17 cellular contexts compared by ENCODE assay signal in the genomic region with DNA sequence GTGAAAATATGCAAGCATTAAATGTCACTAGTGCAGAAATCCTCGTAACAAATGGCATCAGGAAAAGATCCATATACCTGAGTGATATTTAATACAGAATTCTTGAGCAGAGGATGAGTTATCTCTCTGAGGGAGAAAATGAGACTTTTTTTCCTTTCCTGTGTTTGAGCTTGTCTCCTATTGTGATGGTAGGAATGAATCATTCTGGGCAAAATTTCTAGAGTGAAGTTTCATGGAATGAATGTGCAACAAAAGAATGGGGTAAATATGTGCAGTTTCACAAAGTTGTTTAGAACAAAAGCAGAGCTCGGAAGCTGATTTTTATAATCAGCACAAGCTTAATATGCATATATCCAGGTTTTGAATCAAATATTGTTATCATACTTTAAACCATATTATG. TPM values are rescaled to one million over a fixed set of nuclear protein-coding genes. Genes with fewer than 3 reads are reported as not detected.
DNase-seq lines count a peak whose midpoint lies in the region; ATAC-seq, FAIRE-seq and TF ChIP-seq lines count a peak whose summit lies in the region.
"Had no signal": no experiment of that assay in that cellular context is flagged by ENCODE, and none has a peak within 500 bp of the region (broad histone marks: within the 10 kb centered on the region; RNA-seq: fewer than 3 reads in every experiment).

No MANE protein-coding gene starts in this region.

- ATAC-seq in A549 = no peak
- ATAC-seq in GM23338 = no peak
- ATAC-seq in GM21619 (IDR thresholded peaks at IDR 0.05; ENCODE audit: unreplicated experiment) = no peak
- ATAC-seq: mucosa of descending colon had no signal

- no peak for TF ChIP-seq EP300 in A549 (IDR thresholded peaks at IDR 0.05)

- TF ChIP-seq POLR2A in A549 (IDR thresholded peaks at IDR 0.05; ENCODE audit: low read length) = no peak

- TF ChIP-seq RAD21 in A549 (conservative IDR thresholded peaks at IDR 0.05 in 1 of 2, IDR thresholded peaks at IDR 0.05 in 1 of 2) = no peak

- H3K4me1 ChIP-seq in A549 (peaks cover 65% of the 10 kb centered on the region), keratinocyte (ENCODE audit: control insufficient read depth, extremely low read depth, insufficient read depth, low read length) (peaks cover 38% of the 10 kb centered on the region), GM23338 (ENCODE audit: insufficient read depth) (peaks cover 19% of the 10 kb centered on the region)

- 0 out of 2 replicates have a peak, but pooled peaks cover 3% of the 10 kb centered on the region for H3F3A ChIP-seq in GM23338 (replicated peaks; ENCODE audit: low read depth)

- H3K36me3 ChIP-seq in keratinocyte (ENCODE audit: control insufficient read depth in 2 of 2, extremely low read depth in 1 of 2, insufficient read depth in 2 of 2, low read length in 2 of 2) (peaks cover 33 to 65% of the 10 kb centered on the region in 2 experiments), GM23338 (ENCODE audit: insufficient read depth) (peaks cover 52% of the 10 kb centered on the region)

- no peaks in the 10 kb centered on the region for H3K9me3 ChIP-seq in A549
- no peaks in the 10 kb centered on the region for H3K9me3 ChIP-seq in keratinocyte (ENCODE audit: control insufficient read depth, low read depth, low read length)
- H3K9me3 ChIP-seq: mucosa of descending colon had no signal

- H3K27me3 ChIP-seq in keratinocyte (ENCODE audit: control insufficient read depth, extremely low read depth, insufficient read depth, low read length) (no peaks in the 10 kb centered on the region), GM23338 (ENCODE audit: insufficient read depth) (no peaks in the 10 kb centered on the region)

- no peaks in the 10 kb centered on the region for H3K9me2 ChIP-seq in GM23338 (ENCODE audit: insufficient read depth)

- H3K27me3 Mint-ChIP-seq in GM23338 (ENCODE audit: insufficient read depth, low read depth, poor library complexity) = peaks cover 8% of the 10 kb centered on the region
- H3K27me3 Mint-ChIP-seq: dendritic cell treated with granulocyte-macrophage colony-stimulating factor and Interleukin-4, amounts not matched to agents 40 ng/mL and 50 ng/mL, for 4 days had no signal

- H3K79me2 ChIP-seq in keratinocyte (ENCODE audit: control insufficient read depth, insufficient read depth, low read length) (peaks cover 81% of the 10 kb centered on the region), GM23338 (replicated peaks; ENCODE audit: insufficient read depth) (peaks cover 60% of the 10 kb centered on the region)

- FAIRE-seq in A549 (lab: Jason Lieb, UNC) (no peak), keratinocyte (lab: Jason Lieb, UNC) (no peak)
- FAIRE-seq: frontal cortex, GM12892, islet of Langerhans had no signal

- H3K27ac Mint-ChIP-seq in GM23338 = no peak overlapping the region
- H3K27ac Mint-ChIP-seq: dendritic cell treated with granulocyte-macrophage colony-stimulating factor and Interleukin-4, amounts not matched to agents 40 ng/mL and 50 ng/mL, for 4 days had no signal

- no peaks in the 10 kb centered on the region for H3K9me3 Mint-ChIP-seq in GM23338
- H3K9me3 Mint-ChIP-seq: dendritic cell treated with granulocyte-macrophage colony-stimulating factor and Interleukin-4, amounts not matched to agents 40 ng/mL and 50 ng/mL, for 4 days had no signal

- POLR2A ChIA-PET in A549 (lab: Yijun Ruan, JAX) = no interaction called here

- H2AFZ ChIP-seq in keratinocyte (ENCODE audit: control insufficient read depth, low read length) (no peak overlapping the region), GM23338 (no peak overlapping the region)

- CTCF ChIA-PET in A549 (lab: Yijun Ruan, JAX) = interaction anchor here (1.6 to 2.5 kb wide), 2 partner anchors 19 to 121 kb away, joined by 3 to 12 read pairs; partner anchors contain the start of gene CITED4

- no peak overlapping the region for H3K4me3 Mint-ChIP-seq in GM23338
- H3K4me3 Mint-ChIP-seq: dendritic cell treated with granulocyte-macrophage colony-stimulating factor and Interleukin-4, amounts not matched to agents 40 ng/mL and 50 ng/mL, for 4 days had no signal

- no peak overlapping the region for H3K9ac ChIP-seq in keratinocyte (ENCODE audit: control insufficient read depth, extremely low read depth, insufficient read depth, low read length)

- H3K4me2 ChIP-seq in A549 (peak overlapping the region; percentile 93), keratinocyte (ENCODE audit: control insufficient read depth, extremely low read depth, insufficient read depth, low read depth, low read length) (peak overlapping the region; percentile 23), GM23338 (no peak overlapping the region)

- H3K4me3 ChIP-seq in A549 (peak overlapping the region; percentile 93), keratinocyte (ENCODE audit: control insufficient read depth in 2 of 3, extremely low read depth in 1 of 3, insufficient read depth in 2 of 3, low read depth in 1 of 3, low read length in 3 of 3) (no peak overlapping the region), GM23338 (no peak overlapping the region)
- H3K4me3 ChIP-seq: mucosa of descending colon had no signal

- peaks cover 18% of the 10 kb centered on the region for H3K4me1 Mint-ChIP-seq in GM23338

- H4K20me1 ChIP-seq in keratinocyte (ENCODE audit: control insufficient read depth, extremely low read depth, insufficient read depth, low read length) = peaks cover 16% of the 10 kb centered on the region
- H4K20me1 ChIP-seq in GM23338 (replicated peaks; ENCODE audit: insufficient read depth) = peaks cover 33% of the 10 kb centered on the region

- 66% methylated on average over 2 of the region's 2 CpGs for WGBS in A549 (ENCODE audit: missing lambda C conversion rate)

- no peaks in the 10 kb centered on the region for H3K9me1 ChIP-seq in keratinocyte (ENCODE audit: control insufficient read depth, extremely low read depth, insufficient read depth, low read length)

- no peak for TF ChIP-seq CTCF in A549 (IDR thresholded peaks at IDR 0.05)
- no peak for TF ChIP-seq CTCF in keratinocyte (optimal IDR thresholded peaks at IDR 0.05 in 1 of 3, IDR thresholded peaks at IDR 0.05 in 1 of 3, conservative IDR thresholded peaks at IDR 0.05 in 1 of 3; ENCODE audit: extremely low read depth in 1 of 3, insufficient read depth in 2 of 3, low read length in 3 of 3)
- TF ChIP-seq CTCF in GM23338 (conservative IDR thresholded peaks at IDR 0.05; ENCODE audit: low read depth in 2 of 2) = no peak

- peak overlapping the region; percentile 99 to 100; a peak in 3 of 6 replicates for H3K27ac ChIP-seq in A549
- H3K27ac ChIP-seq in keratinocyte (ENCODE audit: control insufficient read depth, insufficient read depth, low read length) = no peak overlapping the region
- no peak overlapping the region for H3K27ac ChIP-seq in GM23338 (ENCODE audit: low read depth)

- dilution Hi-C loops in keratinocyte (cut with MboI; ENCODE audit: extremely low pct_ligation_motif_present, low sequenced_read_pairs) = no loop called here

- H3K36me3 Mint-ChIP-seq in GM23338 (ENCODE audit: low read depth) = peaks cover 69% of the 10 kb centered on the region

- DNase-seq in A549 (ENCODE audit: low read depth in 1 of 2, low spot score in 1 of 2) = no peak
- DNase-seq in GM03348 (ENCODE audit: low spot score) = peak; percentile 51
- DNase-seq in astrocyte of the hippocampus (ENCODE audit: low read depth, low spot score) = peak; percentile 65
- DNase-seq in keratinocyte (ENCODE audit: low read depth, low spot score) = no peak
- no peak for DNase-seq in NK-92 treated with Interleukin-12 subunit alpha and Interleukin-12 subunit beta, amount 100 ng/mL, for 24 hours (lab: John Stamatoyannopoulos, UW)
- no peak for DNase-seq in GM23338 (ENCODE audit: low spot score)
- DNase-seq in NCI-H524 treated with DMSO at 0.1 percent for 48 hours (lab: John Stamatoyannopoulos, UW) = no peak
- DNase-seq: activated gamma-delta T cell treated with Interleukin-2 at 50 U/mL for 16 hours; mucosa of descending colon; posterior cingulate gyrus; stimulated activated CD4-positive, alpha-beta T cell treated with anti-CD3 and anti-CD28 coated beads, Interleukin-1b, Interleukin-23, amount 100 ng/mL, for 48 hours; stimulated activated CD8-positive, alpha-beta memory T cell treated with anti-CD3 and anti-CD28 coated beads, Interleukin-4, amount 100 ng/mL, for 48 hours had no signal

RNA-seq across cellular contexts. Expression of gene CTPS1, which starts 4.6 kb away (rescaled TPM):
- polyA plus RNA-seq in A549 (2011; rRNA removed) (145 and 181 TPM in 2 replicates), A549 (2017; fragmentation: RNase III; extraction: RNeasy Plus Mini Kit Qiagen cat#74134 plus additional on column Dnase treatment) (159 to 169 TPM (median 159 TPM) in 3 replicates), keratinocyte (21.3 to 81.1 TPM (median 43.3 TPM) in 3 replicates), GM23338 (2016; fragmentation: Nextera tagmentation; extraction: Ambion mirVana) (30.6 and 31.8 TPM in 2 replicates)
- 75.4 and 77.9 TPM in 2 replicates for polyA plus RNA-seq in A549 (2012; cell fraction: cytosol; rRNA removed)
- polyA plus RNA-seq in A549 (2012; cell fraction: nucleus; rRNA removed) = 113 and 172 TPM in 2 replicates
- 206 and 264 TPM in 2 replicates for polyA minus RNA-seq in A549 (2011; rRNA and poly(A)+ RNA removed)
- 29.9 TPM for polyA plus RNA-seq in keratinocyte (2011; ENCODE audit: low read depth)
- polyA plus RNA-seq in keratinocyte (2011; cell fraction: cytosol; rRNA removed) = 37.8 and 40.3 TPM in 2 replicates
- 92.6 and 107 TPM in 2 replicates for polyA plus RNA-seq in keratinocyte (2011; cell fraction: nucleus; rRNA removed)
- polyA plus RNA-seq in keratinocyte (2012; ENCODE audit: low replicate concordance) = 26.6 and 60.1 TPM in 2 replicates
- polyA minus RNA-seq in keratinocyte = 25.6 to 75.7 TPM (median 39.7 TPM) in 3 replicates
- polyA minus RNA-seq in keratinocyte (2011; cell fraction: cytosol; rRNA and poly(A)+ RNA removed) = 19.2 TPM
- 42.5 and 79.0 TPM in 2 replicates for polyA minus RNA-seq in keratinocyte (2011; cell fraction: nucleus; rRNA and poly(A)+ RNA removed)
- total RNA-seq in GM23338 (2014; rRNA removed; shearing (Covaris generic)) = 93.3 and 93.9 TPM in 2 replicates

RNA-seq across cellular contexts. Expression of gene SLFNL1, which starts 37.5 kb away (rescaled TPM):
- polyA plus RNA-seq in A549 (2011; rRNA removed) (0.01 and 0.07 TPM in 2 replicates), A549 (2017; fragmentation: RNase III; extraction: RNeasy Plus Mini Kit Qiagen cat#74134 plus additional on column Dnase treatment) (0.03 to 0.05 TPM (median 0.04 TPM) in 3 replicates), keratinocyte (0.04 TPM in 1 of 3 replicates, not detected in the others), GM23338 (2016; fragmentation: Nextera tagmentation; extraction: Ambion mirVana) (0.19 and 0.29 TPM in 2 replicates)
- polyA plus RNA-seq in A549 (2012; cell fraction: cytosol; rRNA removed) = 0.03 and 0.05 TPM in 2 replicates
- polyA plus RNA-seq in A549 (2012; cell fraction: nucleus; rRNA removed) = 0.28 and 0.30 TPM in 2 replicates
- 0.08 and 0.34 TPM in 2 replicates for polyA minus RNA-seq in A549 (2011; rRNA and poly(A)+ RNA removed)
- polyA plus RNA-seq in keratinocyte (2011; ENCODE audit: low read depth) = not detected
- polyA plus RNA-seq in keratinocyte (2011; cell fraction: cytosol; rRNA removed) = not detected in 2 replicates
- polyA plus RNA-seq in keratinocyte (2011; cell fraction: nucleus; rRNA removed) = 0.04 and 0.12 TPM in 2 replicates
- 0.40 and 0.54 TPM in 2 replicates for polyA plus RNA-seq in keratinocyte (2012; ENCODE audit: low replicate concordance)
- 0.07 to 0.16 TPM in 2 of 3 replicates, not detected in the other for polyA minus RNA-seq in keratinocyte
- not detected for polyA minus RNA-seq in keratinocyte (2011; cell fraction: cytosol; rRNA and poly(A)+ RNA removed)
- 0.31 and 0.32 TPM in 2 replicates for polyA minus RNA-seq in keratinocyte (2011; cell fraction: nucleus; rRNA and poly(A)+ RNA removed)
- total RNA-seq in GM23338 (2014; rRNA removed; shearing (Covaris generic)) = 0.14 TPM in 1 of 2 replicates, not detected in the other

Comparison
In these comparisons a context has a peak if more than half of its experiments do, and no peak if none do; other contexts are left out.
1. DNase-seq: peak in GM03348 (single experiment) and astrocyte of the hippocampus (single experiment); none in A549 (0 of 2), keratinocyte (single experiment), NK-92 treated with Interleukin-12 subunit alpha and Interleukin-12 subunit beta, amount 100 ng/mL, for 24 hours (single experiment), GM23338 (single experiment) and NCI-H524 treated with DMSO at 0.1 percent for 48 hours (single experiment).
2. H3K27ac ChIP-seq: peak in A549 (2 of 2); none in keratinocyte (single experiment) and GM23338 (single experiment).